ENCODE assay signal across 21 cellular contexts in genomic region chr5:171797563-171797962, GRCh38. TPM values are rescaled to one million over a fixed set of nuclear protein-coding genes. Genes with fewer than 3 reads are reported as not detected.
A peak's percentile ranks its signal among the peaks of the same experiment; 100 is the strongest.
DNase-seq lines count a peak whose midpoint lies in the region; ATAC-seq and TF ChIP-seq lines count a peak whose summit lies in the region.
"Had no signal": no experiment of that assay in that cellular context is flagged by ENCODE, and none has a peak within 500 bp of the region (broad histone marks: within the 10 kb centered on the region; RNA-seq: fewer than 3 reads in every experiment).

No MANE protein-coding gene starts in this region.

- H3F3A ChIP-seq in GM23338 (replicated peaks; ENCODE audit: low read depth) (no peaks in the 10 kb centered on the region), neural progenitor cell (ENCODE audit: low read depth) (no peaks in the 10 kb centered on the region)

- H3K4me1 Mint-ChIP-seq in GM23338 (peaks cover 4% of the 10 kb centered on the region; the same call in 1 of the 3 replicates), WTC11 (no peaks in the 10 kb centered on the region), neural progenitor cell (no peaks in the 10 kb centered on the region)
- H3K4me1 Mint-ChIP-seq in activated T-helper 17 cell treated with anti-CD3 and anti-CD28 coated beads, Interleukin-2, amount 50 U/mL, for 72 hours, result no peaks in the 10 kb centered on the region

- H3K36me3 Mint-ChIP-seq in GM23338 (ENCODE audit: low read depth), result no peaks in the 10 kb centered on the region
- no peaks in the 10 kb centered on the region for H3K36me3 Mint-ChIP-seq in WTC11
- H3K36me3 Mint-ChIP-seq in neural progenitor cell, result no peaks in the 10 kb centered on the region
- H3K36me3 Mint-ChIP-seq in activated T-helper 17 cell treated with anti-CD3 and anti-CD28 coated beads, Interleukin-2, amount 50 U/mL, for 72 hours (ENCODE audit: low read depth), result no peaks in the 10 kb centered on the region
- H3K36me3 Mint-ChIP-seq: CD8-positive, alpha-beta T cell had no signal

- H3K36me3 ChIP-seq in GM23338 (ENCODE audit: insufficient read depth) (no peaks in the 10 kb centered on the region), Panc1 (ENCODE audit: control insufficient read depth, insufficient read depth, low read length) (no peaks in the 10 kb centered on the region), neural progenitor cell (no peaks in the 10 kb centered on the region)
- H3K36me3 ChIP-seq: BLaER1 treated with 17β-estradiol and CSF1 and Interleukin-3, amounts not matched to agents 10 nM and 100 nM; MG63; Peyer's patch had no signal

- no peaks in the 10 kb centered on the region for H3K9me2 ChIP-seq in GM23338 (ENCODE audit: insufficient read depth)

- no peak for DNase-seq in GM23338 (ENCODE audit: low spot score)
- DNase-seq in Panc1 (ENCODE audit: low read depth, low spot score), result no peak
- no peak for DNase-seq in WTC11 (ENCODE audit: low spot score)
- no peak for DNase-seq in neural progenitor cell (ENCODE audit: low spot score)
- DNase-seq in stimulated activated CD4-positive, alpha-beta T cell treated with anti-CD3 and anti-CD28 coated beads, Interleukin-4, amount 100 ng/mL, for 1 hour, result no peak
- DNase-seq in HPDE6-E6E7 (ENCODE audit: extremely low spot score), result no peak
- DNase-seq: CD8-positive, alpha-beta T cell; DMS79; H9; IMR-90; Karpas-422; MG63; NCI-H1694 treated with DMSO at 0.1 percent for 48 hours; Peyer's patch had no signal

- in situ Hi-C loops in Panc1 (cut with HindIII; ENCODE audit: low pct_unique_long_range_greater_than_20kb, low sequenced_read_pairs), result no loop called here

- H3K4me3 Mint-ChIP-seq in GM23338 (no peak overlapping the region), WTC11 (no peak overlapping the region), neural progenitor cell (no peak overlapping the region)
- H3K4me3 Mint-ChIP-seq in activated T-helper 17 cell treated with anti-CD3 and anti-CD28 coated beads, Interleukin-2, amount 50 U/mL, for 72 hours, result no peak overlapping the region
- H3K4me3 Mint-ChIP-seq: CD8-positive, alpha-beta T cell; H9 had no signal

- POLR2A ChIA-PET in Panc1 (lab: Charles Lee), result no interaction called here
- POLR2A ChIA-PET in WTC11 (lab: Charles Lee), result no interaction called here

- CTCF ChIA-PET in Panc1 (lab: Charles Lee) (no interaction called here), WTC11 (lab: Charles Lee) (interaction anchor here (1.1 to 1.8 kb wide), 3 partner anchors 12 to 379 kb away, joined by 3 to 5 read pairs (median 4); no protein-coding TSS in a partner anchor)

- H3K27me3 Mint-ChIP-seq in GM23338 (ENCODE audit: insufficient read depth, low read depth, poor library complexity), result peaks cover 2% of the 10 kb centered on the region
- H3K27me3 Mint-ChIP-seq in WTC11 (ENCODE audit: low read depth), result no peaks in the 10 kb centered on the region
- H3K27me3 Mint-ChIP-seq in neural progenitor cell (ENCODE audit: insufficient read depth, low read depth), result peaks cover 9% of the 10 kb centered on the region
- H3K27me3 Mint-ChIP-seq in activated T-helper 17 cell treated with anti-CD3 and anti-CD28 coated beads, Interleukin-2, amount 50 U/mL, for 72 hours, result peaks cover 11% of the 10 kb centered on the region

- TF ChIP-seq CTCF in GM23338 (conservative IDR thresholded peaks at IDR 0.05; ENCODE audit: low read depth in 2 of 2), result no peak
- no peak for TF ChIP-seq CTCF in Panc1 (IDR thresholded peaks at IDR 0.05)
- TF ChIP-seq CTCF in WTC11 (IDR thresholded peaks at IDR 0.05), result no peak
- TF ChIP-seq CTCF in neural progenitor cell (IDR thresholded peaks at IDR 0.05), result no peak

- H3K4me1 ChIP-seq in GM23338 (ENCODE audit: insufficient read depth) (no peaks in the 10 kb centered on the region), Panc1 (ENCODE audit: control insufficient read depth, insufficient read depth, low read length) (no peaks in the 10 kb centered on the region), neural progenitor cell (no peaks in the 10 kb centered on the region)
- H3K4me1 ChIP-seq: Peyer's patch had no signal

- intact Hi-C loops in Panc1 (cut with micrococcal nuclease; ENCODE audit: unreplicated experiment), result no loop called here

- H3K27ac Mint-ChIP-seq in GM23338 (no peak overlapping the region), WTC11 (no peak overlapping the region), neural progenitor cell (no peak overlapping the region)
- no peak overlapping the region for H3K27ac Mint-ChIP-seq in activated T-helper 17 cell treated with anti-CD3 and anti-CD28 coated beads, Interleukin-2, amount 50 U/mL, for 72 hours
- H3K27ac Mint-ChIP-seq: CD8-positive, alpha-beta T cell; H9 had no signal

- no TSS peak for BruUV-seq in Panc1 (replicated peaks; lab: Mats Ljungman, UMichigan)

- H4K20me1 ChIP-seq in GM23338 (replicated peaks; ENCODE audit: insufficient read depth), result no peaks in the 10 kb centered on the region
- no peaks in the 10 kb centered on the region for H4K20me1 ChIP-seq in neural progenitor cell (ENCODE audit: low read depth)
- H4K20me1 ChIP-seq: BLaER1 treated with 17β-estradiol and CSF1 and Interleukin-3, amounts not matched to agents 10 nM and 100 nM had no signal

- H3K27ac ChIP-seq in GM23338 (ENCODE audit: low read depth), result no peak overlapping the region
- no peak overlapping the region for H3K27ac ChIP-seq in Panc1 (ENCODE audit: low read length)
- H3K27ac ChIP-seq in neural progenitor cell, result no peak overlapping the region
- H3K27ac ChIP-seq: BLaER1 treated with 17β-estradiol and CSF1 and Interleukin-3, amounts not matched to agents 10 nM and 100 nM; HL-60; Peyer's patch had no signal

- H3K9me3 Mint-ChIP-seq in GM23338 (no peaks in the 10 kb centered on the region), WTC11 (no peaks in the 10 kb centered on the region), neural progenitor cell (no peaks in the 10 kb centered on the region)
- H3K9me3 Mint-ChIP-seq in activated T-helper 17 cell treated with anti-CD3 and anti-CD28 coated beads, Interleukin-2, amount 50 U/mL, for 72 hours, result no peaks in the 10 kb centered on the region
- H3K9me3 Mint-ChIP-seq: CD8-positive, alpha-beta T cell; H9 had no signal

- ATAC-seq in GM23338, result peak; percentile 31; the same call in 1 of the 3 replicates
- peak; percentile 38; the same call in 1 of the 2 replicates for ATAC-seq in Panc1
- ATAC-seq in WTC11, result peak; percentile 63
- ATAC-seq in HG02588 (IDR thresholded peaks at IDR 0.05; ENCODE audit: unreplicated experiment), result no peak
- ATAC-seq in activated T-helper 17 cell treated with anti-CD3 and anti-CD28 coated beads, Interleukin-2, amount 50 U/mL, for 72 hours (replicated peaks), result no peak
- ATAC-seq: CD8-positive, alpha-beta T cell had no signal

- H3K79me2 ChIP-seq in GM23338 (replicated peaks; ENCODE audit: insufficient read depth), result no peaks in the 10 kb centered on the region
- no peaks in the 10 kb centered on the region for H3K79me2 ChIP-seq in neural progenitor cell (ENCODE audit: low read depth)

- H3K4me3 ChIP-seq in GM23338, result no peak overlapping the region
- H3K4me3 ChIP-seq in Panc1 (ENCODE audit: low read depth in 2 of 2, low read length in 2 of 2), result no peak overlapping the region
- no peak overlapping the region for H3K4me3 ChIP-seq in neural progenitor cell
- H3K4me3 ChIP-seq: BLaER1 treated with 17β-estradiol and CSF1 and Interleukin-3, amounts not matched to agents 10 nM and 100 nM; MG63; Peyer's patch had no signal

- no peaks in the 10 kb centered on the region for H3K9me3 ChIP-seq in Panc1 (ENCODE audit: control insufficient read depth, insufficient read depth, low read depth, low read length)
- H3K9me3 ChIP-seq in neural progenitor cell (ENCODE audit: low read depth), result no peaks in the 10 kb centered on the region
- H3K9me3 ChIP-seq: BLaER1 treated with 17β-estradiol and CSF1 and Interleukin-3, amounts not matched to agents 10 nM and 100 nM; MG63; Peyer's patch had no signal

- H3K4me2 ChIP-seq in GM23338, result no peak overlapping the region
- H3K4me2 ChIP-seq in neural progenitor cell, result no peak overlapping the region

- H3K9ac ChIP-seq in neural progenitor cell, result no peak overlapping the region
- H3K9ac ChIP-seq: BLaER1 treated with 17β-estradiol and CSF1 and Interleukin-3, amounts not matched to agents 10 nM and 100 nM had no signal

- H2AFZ ChIP-seq in GM23338, result no peak overlapping the region; the same call in 1 of the 2 replicates
- peak overlapping the region; percentile 42 for H2AFZ ChIP-seq in neural progenitor cell (replicated peaks)

- no peaks in the 10 kb centered on the region for H3K27me3 ChIP-seq in GM23338 (ENCODE audit: insufficient read depth)
- H3K27me3 ChIP-seq in Panc1 (ENCODE audit: control insufficient read depth, insufficient read depth, low read length), result 0 out of 2 replicates have a peak, but pooled peaks cover 2% of the 10 kb centered on the region
- no peaks in the 10 kb centered on the region for H3K27me3 ChIP-seq in neural progenitor cell
- H3K27me3 ChIP-seq: BLaER1 treated with 17β-estradiol and CSF1 and Interleukin-3, amounts not matched to agents 10 nM and 100 nM; MG63; Peyer's patch had no signal

TF ChIP-seq in GM23338, 12 proteins besides CTCF, POLR2A, EP300 and RAD21 (continues in another document):
- TF ChIP-seq ZNF331 (CRISPR knock-in tag; IDR thresholded peaks at IDR 0.05; ENCODE audit: low read depth), result no peak
- TF ChIP-seq CREB1 (CRISPR knock-in tag; IDR thresholded peaks at IDR 0.05; ENCODE audit: low read depth), result no peak

TF ChIP-seq in WTC11, 78 proteins besides CTCF, POLR2A, EP300 and RAD21:
- no peak for TF ChIP-seq CREB1 (CRISPR knock-in tag; IDR thresholded peaks at IDR 0.05)
- TF ChIP-seq USF2 (CRISPR knock-in tag; IDR thresholded peaks at IDR 0.05), result peak; percentile 41; the same call in 1 of the 2 replicates
TF ChIP-seq in WTC11: peak in this region for 1.

RNA-seq across cellular contexts. Expression of gene SMIM23, which starts 11.9 kb away (rescaled TPM):
- total RNA-seq in GM23338 (2014; rRNA removed; shearing (Covaris generic)), result not detected in 2 replicates
- not detected in 2 replicates for polyA plus RNA-seq in GM23338 (2016; fragmentation: Nextera tagmentation; extraction: Ambion mirVana)
- total RNA-seq in Panc1 (2021; ENCODE audit: unreplicated experiment) (not detected), WTC11 (2021) (not detected in 3 replicates), neural progenitor cell (ENCODE audit: low replicate concordance) (not detected in 2 replicates)
- polyA plus RNA-seq in Panc1 (2012; ENCODE audit: insufficient read length), result not detected
- total RNA-seq in activated T-helper 17 cell treated with anti-CD3 and anti-CD28 coated beads, Interleukin-2, amount 50 U/mL, for 72 hours, result not detected
- total RNA-seq: A673; CD8-positive, alpha-beta T cell; H9; IMR-90; NCI-H460; Peyer's patch; SK-MEL-5 had no signal
- polyA plus RNA-seq: IMR-90 had no signal

Comparison
In these comparisons a context has a peak if more than half of its experiments do, and no peak if none do; other contexts are left out.
1. ATAC-seq: peak in GM23338 (single experiment), Panc1 (single experiment) and WTC11 (single experiment); none in HG02588 (single experiment) and activated T-helper 17 cell treated with anti-CD3 and anti-CD28 coated beads, Interleukin-2, amount 50 U/mL, for 72 hours (single experiment).